ENCODE assay signal across 19 cellular contexts in the genomic region with DNA sequence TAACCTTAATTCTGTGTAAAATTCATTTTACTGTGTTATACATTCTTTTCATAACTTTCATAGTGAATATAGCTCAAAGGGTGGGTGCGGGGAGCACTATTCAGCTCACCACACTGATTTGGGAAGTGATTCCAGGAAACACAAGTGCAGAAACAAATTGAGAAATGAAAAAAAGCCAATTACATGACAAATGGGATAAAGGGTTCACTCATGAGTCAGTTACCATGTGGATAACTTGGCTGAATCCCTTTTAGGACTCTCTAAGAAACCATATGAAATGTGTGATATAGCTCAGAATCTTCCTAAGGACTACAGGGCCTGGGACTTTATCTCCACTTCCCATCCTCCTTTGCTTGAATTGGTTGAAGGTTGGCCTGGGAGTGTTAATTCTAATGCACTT. TPM values are rescaled to one million over a fixed set of nuclear protein-coding genes. Genes with fewer than 3 reads are reported as not detected.
A peak's percentile ranks its signal among the peaks of the same experiment; 100 is the strongest.
DNase-seq lines count a peak whose midpoint lies in the region; ATAC-seq, FAIRE-seq and TF ChIP-seq lines count a peak whose summit lies in the region.
"Had no signal": no experiment of that assay in that cellular context is flagged by ENCODE, and none has a peak within 500 bp of the region (broad histone marks: within the 10 kb centered on the region; RNA-seq: fewer than 3 reads in every experiment).

No MANE protein-coding gene starts in this region.

- no peak overlapping the region for H3K4me2 ChIP-seq in astrocyte (ENCODE audit: low read length)

- H3K4me3 Mint-ChIP-seq in astrocyte (ENCODE audit: unreplicated experiment), result no peak overlapping the region
- no peak overlapping the region for H3K4me3 Mint-ChIP-seq in naive thymus-derived CD4-positive, alpha-beta T cell

- no peak for TF ChIP-seq POLR2A in upper lobe of left lung (IDR thresholded peaks at IDR 0.05)

- H3K79me2 ChIP-seq in astrocyte (ENCODE audit: insufficient read depth, low read length), result peaks cover 19% of the 10 kb centered on the region

- POLR2A ChIA-PET in naive thymus-derived CD4-positive, alpha-beta T cell (lab: Charles Lee), result interaction anchor here (0.7 to 2.1 kb wide), 7 partner anchors 10 to 589 kb away, joined by 3 to 13 read pairs (median 3); no protein-coding TSS in a partner anchor

- H3K4me1 Mint-ChIP-seq in astrocyte (ENCODE audit: low read depth, unreplicated experiment), result peaks cover 12% of the 10 kb centered on the region
- peaks cover 24 to 48% (median 38%) of the 10 kb centered on the region in 7 donors for H3K4me1 Mint-ChIP-seq in naive thymus-derived CD4-positive, alpha-beta T cell

- no peak for FAIRE-seq in astrocyte (lab: Jason Lieb, UNC)

- peaks cover 17% of the 10 kb centered on the region for H3K27me3 Mint-ChIP-seq in astrocyte (ENCODE audit: low read depth, unreplicated experiment)
- H3K27me3 Mint-ChIP-seq in naive thymus-derived CD4-positive, alpha-beta T cell, result no peaks in the 10 kb centered on the region

- H3K27ac Mint-ChIP-seq in astrocyte (ENCODE audit: unreplicated experiment), result no peak overlapping the region
- H3K27ac Mint-ChIP-seq in naive thymus-derived CD4-positive, alpha-beta T cell, result peak overlapping the region in 4 of 9 donors; percentile 21 to 74 (median 68)

- ATAC-seq in naive thymus-derived CD4-positive, alpha-beta T cell, result no peak
- no peak for ATAC-seq in upper lobe of left lung (ENCODE audit: low FRiP score in 2 of 2)

- H3K9me3 ChIP-seq in astrocyte (ENCODE audit: insufficient read depth, low read depth, low read length), result no peaks in the 10 kb centered on the region
- H3K9me3 ChIP-seq in naive thymus-derived CD4-positive, alpha-beta T cell (ENCODE audit: control insufficient read depth in 2 of 3, low read length in 3 of 3), result no peaks in the 10 kb centered on the region
- no peaks in the 10 kb centered on the region for H3K9me3 ChIP-seq in upper lobe of left lung

- intact Hi-C loops in naive thymus-derived CD4-positive, alpha-beta T cell (cut with micrococcal nuclease), result loop anchor here (5.0 kb wide), 4 partner anchors 52 to 87 kb away; a partner anchor contains a TSS

- peaks cover 12% of the 10 kb centered on the region for H3K4me1 ChIP-seq in astrocyte (ENCODE audit: insufficient read depth, low read length)
- peaks cover 8 to 15% of the 10 kb centered on the region in 2 donors for H3K4me1 ChIP-seq in naive thymus-derived CD4-positive, alpha-beta T cell (ENCODE audit: control insufficient read depth in 2 of 2, insufficient read depth in 2 of 2, low read length in 2 of 2)
- peaks cover 16 to 23% (median 18%) of the 10 kb centered on the region in 4 donors for H3K4me1 ChIP-seq in upper lobe of left lung

- TF ChIP-seq CTCF in AG10803 (conservative IDR thresholded peaks at IDR 0.05; ENCODE audit: low read length) (no peak), astrocyte (IDR thresholded peaks at IDR 0.05; ENCODE audit: insufficient read depth, low read depth, low read length) (no peak), upper lobe of left lung (IDR thresholded peaks at IDR 0.05) (no peak)

- H3K27me3 ChIP-seq in astrocyte (ENCODE audit: insufficient read depth, low read length), result no peaks in the 10 kb centered on the region
- H3K27me3 ChIP-seq in naive thymus-derived CD4-positive, alpha-beta T cell (ENCODE audit: control insufficient read depth in 2 of 2, insufficient read depth in 2 of 2, low read length in 2 of 2), result no peaks in the 10 kb centered on the region
- no peaks in the 10 kb centered on the region for H3K27me3 ChIP-seq in upper lobe of left lung

- in situ Hi-C loops in ACHN (cut with HindIII; ENCODE audit: low pct_ligation_motif_present, low pct_unique_long_range_greater_than_20kb, low sequenced_read_pairs), result no loop called here

- DNase-seq in AG10803 (ENCODE audit: low read depth) (peak; percentile 42), GM03348 (ENCODE audit: low spot score) (peak; percentile 17), astrocyte (ENCODE audit: low read depth) (peak; percentile 41), DMS 273 (lab: John Stamatoyannopoulos, UW; ENCODE audit: unreplicated experiment) (no peak), NCI-H2081 treated with DMSO at 0.1 percent for 48 hours (lab: John Stamatoyannopoulos, UW) (no peak), ACHN (no peak), upper lobe of left lung (no peak)
- no peak for DNase-seq in naive thymus-derived CD4-positive, alpha-beta T cell
- DNase-seq: DMS53, GOT3, NCI-H1105 treated with DMSO at 0.1 percent for 48 hours, NCI-H1694 treated with DMSO at 0.1 percent for 48 hours, NCI-H226, NCI-H524 treated with DMSO at 0.1 percent for 48 hours had no signal

- no peak overlapping the region for H2AFZ ChIP-seq in astrocyte (ENCODE audit: low read depth, low read length)

- CTCF ChIA-PET in naive thymus-derived CD4-positive, alpha-beta T cell (lab: Charles Lee), result interaction anchor here (0.5 kb wide), 1 partner anchor 340 kb away, joined by 3 read pairs; no protein-coding TSS in a partner anchor

- H4K20me1 ChIP-seq in astrocyte (ENCODE audit: insufficient read depth, low read length), result peaks cover 7% of the 10 kb centered on the region

- 91 to 100% methylated on average over 1 of the region's 1 CpG for WGBS in upper lobe of left lung, 2 donors

- H3K27ac ChIP-seq in astrocyte (ENCODE audit: low read depth, low read length) (no peak overlapping the region), upper lobe of left lung (no peak overlapping the region)
- H3K27ac ChIP-seq in naive thymus-derived CD4-positive, alpha-beta T cell (ENCODE audit: low read depth, low read length), result peak overlapping the region; percentile 26
- H3K27ac ChIP-seq: C4-2B had no signal

- peaks cover 2% of the 10 kb centered on the region for H3K36me3 ChIP-seq in astrocyte (ENCODE audit: insufficient read depth, low read length)
- H3K36me3 ChIP-seq in naive thymus-derived CD4-positive, alpha-beta T cell (ENCODE audit: control insufficient read depth in 2 of 3, insufficient read depth in 3 of 3, low read length in 3 of 3), result peaks cover 3 to 27% (median 6%) of the 10 kb centered on the region in 3 experiments
- peaks cover 0 to 17% (median 11%) of the 10 kb centered on the region in 4 donors for H3K36me3 ChIP-seq in upper lobe of left lung

- H3K9me3 Mint-ChIP-seq in astrocyte (ENCODE audit: unreplicated experiment), result no peaks in the 10 kb centered on the region
- no peaks in the 10 kb centered on the region for H3K9me3 Mint-ChIP-seq in naive thymus-derived CD4-positive, alpha-beta T cell

- H3K36me3 Mint-ChIP-seq in astrocyte (ENCODE audit: low read depth, unreplicated experiment), result peaks cover 16% of the 10 kb centered on the region
- H3K36me3 Mint-ChIP-seq in naive thymus-derived CD4-positive, alpha-beta T cell, result peaks cover 10 to 37% (median 27%) of the 10 kb centered on the region in 5 donors

- H3K4me3 ChIP-seq in AG10803 (ENCODE audit: low read length) (no peak overlapping the region), astrocyte (ENCODE audit: insufficient read depth, low read depth, low read length) (no peak overlapping the region), upper lobe of left lung (no peak overlapping the region)
- H3K4me3 ChIP-seq in naive thymus-derived CD4-positive, alpha-beta T cell (ENCODE audit: low read length), result no peak overlapping the region

- H3K9ac ChIP-seq in astrocyte (ENCODE audit: low read length), result no peak overlapping the region

- TF ChIP-seq EP300 in upper lobe of left lung (IDR thresholded peaks at IDR 0.05), result no peak

RNA-seq across cellular contexts. Expression of a gene that starts 3.1 kb away (rescaled TPM):
- total RNA-seq in astrocyte (50.4 and 51.5 TPM in 2 replicates), upper lobe of left lung (10 to 100 TPM; 17.2 to 34.6 (median 21.2) TPM)
- 10 to 100 TPM; 29.0 to 54.6 (median 37.2) TPM for total RNA-seq in naive thymus-derived CD4-positive, alpha-beta T cell
- 10 to 100 TPM in 1 of 2 donors, 1 to 10 TPM in 1; 9.7 to 13.1 TPM for polyA plus RNA-seq in naive thymus-derived CD4-positive, alpha-beta T cell

RNA-seq across cellular contexts. Expression of a gene that starts 14.3 kb away (rescaled TPM):
- total RNA-seq in astrocyte (4.7 and 6.2 TPM in 2 replicates), upper lobe of left lung (10 to 100 TPM; 18.7 to 51.3 (median 38.0) TPM)
- total RNA-seq in naive thymus-derived CD4-positive, alpha-beta T cell, result 100 to 1,000 TPM in 3 of 5 experiments, 10 to 100 TPM in 2; 79.1 to 183 (median 119) TPM
- 10 to 100 TPM; 71.4 to 96.2 TPM for polyA plus RNA-seq in naive thymus-derived CD4-positive, alpha-beta T cell

RNA-seq across cellular contexts. Expression of a gene that starts 45.5 kb away (rescaled TPM):
- not detected in 2 replicates for total RNA-seq in astrocyte
- not detected for total RNA-seq in naive thymus-derived CD4-positive, alpha-beta T cell
- polyA plus RNA-seq in naive thymus-derived CD4-positive, alpha-beta T cell, result not detected
- total RNA-seq in upper lobe of left lung, result not detected
- total RNA-seq: A172, HT-29, LHCN-M2, RPMI7951 had no signal

RNA-seq across cellular contexts. Expression of a gene that starts 52.6 kb away (rescaled TPM):
- total RNA-seq in astrocyte (22.2 and 29.9 TPM in 2 replicates), upper lobe of left lung (10 to 100 TPM; 24.9 to 55.8 (median 34.6) TPM)
- 100 to 1,000 TPM; 122 to 242 (median 235) TPM for total RNA-seq in naive thymus-derived CD4-positive, alpha-beta T cell
- polyA plus RNA-seq in naive thymus-derived CD4-positive, alpha-beta T cell, result 10 to 100 TPM; 41.5 to 64.6 TPM

Comparison
In these comparisons a context has a peak if more than half of its experiments do, and no peak if none do; other contexts are left out.
1. DNase-seq: peak in AG10803 (single experiment), GM03348 (single experiment) and astrocyte (single experiment); none in naive thymus-derived CD4-positive, alpha-beta T cell (0 of 9), DMS 273 (single experiment), NCI-H2081 treated with DMSO at 0.1 percent for 48 hours (single experiment), ACHN (single experiment) and upper lobe of left lung (0 of 2).